In genomic region chr6:34924831-34925613, GRCh38 we compare ENCODE assay signal across 25 cellular contexts.
"Had no signal": no experiment of that assay in that cellular context is flagged by ENCODE, and none has a peak within 500 bp of the region (broad histone marks: within the 10 kb centered on the region; RNA-seq: fewer than 3 reads in every experiment).

No MANE protein-coding gene starts in this region.

- H3K4me3 ChIP-seq: ascending aorta, body of pancreas had no signal

- H3K36me3 ChIP-seq: ascending aorta had no signal

- H3K36me3 Mint-ChIP-seq: activated naive CD4-positive, alpha-beta T cell treated with anti-CD3 and anti-CD28 coated beads, Interleukin-2, amount 50 U/mL, for 24 hours had no signal

- H3K27ac ChIP-seq: ascending aorta, body of pancreas had no signal

- DNase-seq: activated B cell treated with CpG ODN at 0.5 μM for 24 hours; activated CD4-positive, alpha-beta T cell treated with anti-CD3 and anti-CD28 coated beads for 1 hour; activated CD4-positive, alpha-beta T cell treated with anti-CD3 and anti-CD28 coated beads, Interleukin-2, amount 10 ng/mL, durations not matched to agents 24 days and 14 days; activated CD4-positive, alpha-beta T cell treated with anti-CD3 and anti-CD28 coated beads, Interleukin-2, amount 50 U/mL, for 48 hours; activated CD8-positive, alpha-beta memory T cell treated with anti-CD3 and anti-CD28 coated beads, Interleukin-2, amount 10 ng/mL, durations not matched to agents 7 days and 5 days; activated effector memory CD4-positive, alpha-beta T cell treated with Interleukin-2 at 50 U/mL for 16 hours; activated naive CD4-positive, alpha-beta T cell; activated T-cell treated with anti-CD3 and anti-CD28 coated beads, Interleukin-2, amount 50 U/mL, for 24 hours; amniotic stem cell; body of pancreas; central memory CD4-positive, alpha-beta T cell; MM.1S; NCI-H1417; NCI-H1694; NCI-H2029; NCI-H2107; NCI-H510A treated with DMSO at 0.1 percent for 48 hours; NCI-H69; PC-3; SHP77; T1000 had no signal

- H3K9me3 ChIP-seq: ascending aorta, body of pancreas had no signal

- H3K4me1 ChIP-seq: ascending aorta had no signal

- H3K27me3 ChIP-seq: ascending aorta, body of pancreas had no signal

- H3K9me3 Mint-ChIP-seq: activated B cell treated with CpG ODN at 0.5 μM for 24 hours; activated CD4-positive, alpha-beta T cell treated with anti-CD3 and anti-CD28 coated beads, Interleukin-2, amount 10 ng/mL, durations not matched to agents 24 days and 14 days; activated naive CD4-positive, alpha-beta T cell treated with anti-CD3 and anti-CD28 coated beads, Interleukin-2, amount 50 U/mL, for 24 hours; activated T-cell treated with anti-CD3 and anti-CD28 coated beads, Interleukin-2, amount 50 U/mL, for 24 hours; activated T-helper 1 cell treated with anti-CD3 and anti-CD28 coated beads, Interleukin-12 subunit alpha, Interleukin-12 subunit beta, Interleukin-2, Interleukin-4 antibody, amounts not matched to agents 30 ng/mL and 10 ng/mL and 1 ng/mL, durations not matched to agents 14 hours and 24 hours and 36 hours; T-helper 1 cell treated with Interleukin-12 subunit alpha and Interleukin-12 subunit beta and Interleukin-4 antibody, amounts not matched to agents 30 μg/mL and 1 μg/mL, for 36 hours had no signal

- H3K27me3 Mint-ChIP-seq: activated B cell treated with CpG ODN at 0.5 μM for 24 hours; activated naive CD4-positive, alpha-beta T cell treated with anti-CD3 and anti-CD28 coated beads, Interleukin-2, amount 50 U/mL, for 24 hours; activated T-cell treated with anti-CD3 and anti-CD28 coated beads, Interleukin-2, amount 50 U/mL, for 24 hours had no signal

- H3K4me3 Mint-ChIP-seq: activated B cell treated with CpG ODN at 0.5 μM for 24 hours; activated CD4-positive, alpha-beta T cell treated with anti-CD3 and anti-CD28 coated beads, Interleukin-2, amount 10 ng/mL, durations not matched to agents 24 days and 14 days; activated CD8-positive, alpha-beta memory T cell treated with anti-CD3 and anti-CD28 coated beads, Interleukin-2, amount 10 ng/mL, durations not matched to agents 7 days and 5 days; activated naive CD4-positive, alpha-beta T cell treated with anti-CD3 and anti-CD28 coated beads, Interleukin-2, amount 50 U/mL, for 24 hours; activated T-cell treated with anti-CD3 and anti-CD28 coated beads, Interleukin-2, amount 50 U/mL, for 24 hours; activated T-helper 1 cell treated with anti-CD3 and anti-CD28 coated beads, Interleukin-12 subunit alpha, Interleukin-12 subunit beta, Interleukin-2, Interleukin-4 antibody, amounts not matched to agents 30 ng/mL and 10 ng/mL and 1 ng/mL, durations not matched to agents 14 hours and 24 hours and 36 hours; T-helper 1 cell treated with Interleukin-12 subunit alpha and Interleukin-12 subunit beta and Interleukin-4 antibody, amounts not matched to agents 30 μg/mL and 1 μg/mL, for 36 hours had no signal

- H3K27ac Mint-ChIP-seq: activated B cell treated with CpG ODN at 0.5 μM for 24 hours; activated CD4-positive, alpha-beta T cell treated with anti-CD3 and anti-CD28 coated beads, Interleukin-2, amount 10 ng/mL, durations not matched to agents 24 days and 14 days; activated CD8-positive, alpha-beta memory T cell treated with anti-CD3 and anti-CD28 coated beads, Interleukin-2, amount 10 ng/mL, durations not matched to agents 7 days and 5 days; activated naive CD4-positive, alpha-beta T cell treated with anti-CD3 and anti-CD28 coated beads, Interleukin-2, amount 50 U/mL, for 24 hours; activated T-cell treated with anti-CD3 and anti-CD28 coated beads, Interleukin-2, amount 50 U/mL, for 24 hours; activated T-helper 1 cell treated with anti-CD3 and anti-CD28 coated beads, Interleukin-12 subunit alpha, Interleukin-12 subunit beta, Interleukin-2, Interleukin-4 antibody, amounts not matched to agents 30 ng/mL and 10 ng/mL and 1 ng/mL, durations not matched to agents 14 hours and 24 hours and 36 hours; T-helper 1 cell treated with Interleukin-12 subunit alpha and Interleukin-12 subunit beta and Interleukin-4 antibody, amounts not matched to agents 30 μg/mL and 1 μg/mL, for 36 hours had no signal

- ATAC-seq: activated CD8-positive, alpha-beta memory T cell treated with anti-CD3 and anti-CD28 coated beads, Interleukin-2, amount 10 ng/mL, durations not matched to agents 7 days and 5 days; body of pancreas; PC-3 had no signal
